Comparison of ENCODE assay signal across 11 cellular contexts in genomic region chr12:79844693-79845092, GRCh38.
A peak's percentile ranks its signal among the peaks of the same experiment; 100 is the strongest.
DNase-seq lines count a peak whose midpoint lies in the region; ATAC-seq and TF ChIP-seq lines count a peak whose summit lies in the region.
"Had no signal": no experiment of that assay in that cellular context is flagged by ENCODE, and none has a peak within 500 bp of the region (broad histone marks: within the 10 kb centered on the region; RNA-seq: fewer than 3 reads in every experiment).

No MANE protein-coding gene starts in this region.

- DNase-seq in AG08395 (ENCODE audit: low spot score) (peak; percentile 60), HFFc6 (peak; percentile 64), amniotic stem cell (lab: John Stamatoyannopoulos, UW) (peak; percentile 34), iPS DF 6.9 (ENCODE audit: low read depth, low spot score) (peak; percentile 47), NCI-H748 treated with DMSO at 0.1 percent for 48 hours (lab: John Stamatoyannopoulos, UW) (no peak), NCI-H146 (lab: John Stamatoyannopoulos, UW) (no peak), NCI-H345 treated with DMSO at 0.1 percent for 48 hours (lab: John Stamatoyannopoulos, UW; ENCODE audit: unreplicated experiment) (no peak)
- DNase-seq: activated CD4-positive, alpha-beta T cell treated with anti-CD3 and anti-CD28 coated beads for 1 hour; adrenal gland; Karpas-422 had no signal

- ATAC-seq in HG03460 (IDR thresholded peaks at IDR 0.05; ENCODE audit: unreplicated experiment) = no peak

- H3K36me3 ChIP-seq in iPS DF 6.9 (ENCODE audit: control insufficient read depth, insufficient read depth, low read length) = no peaks in the 10 kb centered on the region; the same call in 1 of the 2 replicates

- no peak for TF ChIP-seq CTCF in HFFc6 (IDR thresholded peaks at IDR 0.05)

- peak overlapping the region; percentile 34 for H3K4me3 Mint-ChIP-seq in HFFc6

- H3K27ac Mint-ChIP-seq in HFFc6 = peak overlapping the region; percentile 81

- no peaks in the 10 kb centered on the region for H3K27me3 ChIP-seq in iPS DF 6.9 (ENCODE audit: control insufficient read depth, insufficient read depth, low read length)
- H3K27me3 ChIP-seq: adrenal gland had no signal

- H3K9me3 ChIP-seq in iPS DF 6.9 (ENCODE audit: control insufficient read depth, insufficient read depth, low read length) = no peaks in the 10 kb centered on the region
- H3K9me3 ChIP-seq: adrenal gland had no signal

- peaks cover 1% of the 10 kb centered on the region for H3K27me3 Mint-ChIP-seq in HFFc6 (ENCODE audit: insufficient read depth)

- no peak overlapping the region for H3K4me3 ChIP-seq in iPS DF 6.9 (ENCODE audit: low read length)
- H3K4me3 ChIP-seq: adrenal gland had no signal

- H3K27ac ChIP-seq in iPS DF 6.9 (ENCODE audit: low read length) = no peak overlapping the region
- H3K27ac ChIP-seq: adrenal gland had no signal

- H3K4me1 ChIP-seq in iPS DF 6.9 (ENCODE audit: control insufficient read depth, insufficient read depth, low read length) = no peaks in the 10 kb centered on the region

- peaks cover 52% of the 10 kb centered on the region for H3K36me3 Mint-ChIP-seq in HFFc6 (ENCODE audit: low read depth)

- H3K9me3 Mint-ChIP-seq in HFFc6 = peaks cover 8% of the 10 kb centered on the region

- H3K4me1 Mint-ChIP-seq in HFFc6 (ENCODE audit: low read depth) = peaks cover 69% of the 10 kb centered on the region

Comparison
In these comparisons a context has a peak if more than half of its experiments do, and no peak if none do; other contexts are left out.
1. DNase-seq: peak in AG08395 (single experiment), HFFc6 (single experiment), amniotic stem cell (single experiment) and iPS DF 6.9 (single experiment); none in NCI-H748 treated with DMSO at 0.1 percent for 48 hours (single experiment), NCI-H146 (single experiment) and NCI-H345 treated with DMSO at 0.1 percent for 48 hours (single experiment).